ENCODE assay signal across 1 cellular context in the genomic region with DNA sequence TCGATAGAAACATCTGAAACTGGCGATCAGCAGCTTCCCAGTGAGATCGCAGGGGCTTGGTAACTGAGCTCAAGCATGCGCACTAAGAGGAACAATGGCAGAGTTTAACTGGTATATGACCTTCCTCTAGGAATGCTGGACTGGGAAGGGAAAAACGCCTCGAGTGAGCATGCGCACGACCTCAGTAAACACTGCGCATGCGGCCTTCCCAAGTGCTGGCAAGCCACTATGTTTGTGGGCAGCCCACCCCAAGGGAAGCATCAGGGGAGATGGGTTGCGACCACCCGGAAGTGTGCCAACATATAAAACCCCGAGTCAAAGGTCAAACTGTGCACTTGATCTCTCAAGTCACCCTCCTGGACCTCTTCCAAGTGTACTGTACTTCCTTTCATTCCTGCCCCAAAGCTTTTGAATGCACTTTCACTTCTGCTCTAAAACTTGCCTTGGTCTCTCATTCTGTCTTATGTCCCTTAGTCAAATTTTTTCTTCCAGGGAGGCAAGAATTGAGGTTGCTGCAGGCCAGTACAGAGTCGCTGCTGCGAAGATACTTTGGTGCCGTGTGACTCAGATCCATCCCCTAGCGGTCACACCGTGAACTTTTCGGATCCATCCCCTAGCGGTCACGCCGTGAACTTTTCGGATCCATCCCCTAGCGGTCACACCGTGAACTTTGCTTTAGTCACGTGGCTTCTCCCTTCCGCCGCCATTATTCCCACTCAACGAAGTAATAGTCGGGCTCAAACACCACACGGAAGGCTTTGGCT.
A peak's percentile ranks its signal among the peaks of the same experiment; 100 is the strongest.
TF ChIP-seq lines count a peak whose summit lies in the region.

No MANE protein-coding gene starts in this region.

TF ChIP-seq in K562, 482 proteins besides CTCF, POLR2A, EP300 and RAD21 (continued from another document and continues in another):
- TF ChIP-seq POLR3A (IDR thresholded peaks at IDR 0.05; ENCODE audit: borderline replicate concordance, extremely low read depth, insufficient read depth, insufficient read length) (no peak), HMG20B (CRISPR knock-in tag; IDR thresholded peaks at IDR 0.05) (no peak), NFIX (CRISPR knock-in tag; IDR thresholded peaks at IDR 0.05; ENCODE audit: low read depth) (no peak), ILK (tag; IDR thresholded peaks at IDR 0.05; ENCODE audit: borderline replicate concordance, low read depth) (no peak), ZFP1 (CRISPR knock-in tag; IDR thresholded peaks at IDR 0.05) (no peak), SREBF1 (IDR thresholded peaks at IDR 0.05; ENCODE audit: borderline replicate concordance, low read depth, low read length) (no peak), KAT2B (IDR thresholded peaks at IDR 0.05; ENCODE audit: low read depth, low read length) (peak; percentile 90), RAD51 (IDR thresholded peaks at IDR 0.05; ENCODE audit: borderline replicate concordance, low read depth) (peak; percentile 88), MAX (CRISPR knock-in tag; IDR thresholded peaks at IDR 0.05) (peak; percentile 48; the same call in 1 of the 2 replicates), ZNF696 (CRISPR knock-in tag; conservative IDR thresholded peaks at IDR 0.05) (no peak), ZNF668 (CRISPR knock-in tag; IDR thresholded peaks at IDR 0.05) (no peak), ZNF583 (CRISPR knock-in tag; IDR thresholded peaks at IDR 0.05) (no peak), TAF15 (IDR thresholded peaks at IDR 0.05; ENCODE audit: low read depth, low read length) (no peak), OTX1 (CRISPR knock-in tag; IDR thresholded peaks at IDR 0.05) (no peak), RBM34 (IDR thresholded peaks at IDR 0.05; ENCODE audit: borderline replicate concordance, insufficient read depth, low read length) (no peak), ZFP30 (CRISPR knock-in tag; IDR thresholded peaks at IDR 0.05; ENCODE audit: borderline replicate concordance) (no peak), NR1H2 (CRISPR knock-in tag; IDR thresholded peaks at IDR 0.05) (no peak), PHF8 (IDR thresholded peaks at IDR 0.05; ENCODE audit: borderline replicate concordance, low read length) (no peak), FOXK1 (CRISPR knock-in tag; IDR thresholded peaks at IDR 0.05; ENCODE audit: borderline replicate concordance) (no peak), KLF1 (tag; IDR thresholded peaks at IDR 0.05) (no peak), HEY1 (CRISPR knock-in tag; IDR thresholded peaks at IDR 0.05; ENCODE audit: borderline replicate concordance) (no peak), STAG1 (CRISPR knock-in tag; IDR thresholded peaks at IDR 0.05; ENCODE audit: borderline replicate concordance) (no peak), ZBTB26 (CRISPR knock-in tag; IDR thresholded peaks at IDR 0.05) (no peak), GATA2 (CRISPR knock-in tag; IDR thresholded peaks at IDR 0.05) (no peak), ZBTB17 (CRISPR knock-in tag; IDR thresholded peaks at IDR 0.05) (no peak), ETV5 (CRISPR knock-in tag; IDR thresholded peaks at IDR 0.05; ENCODE audit: low read depth) (no peak), MTF1 (CRISPR knock-in tag; IDR thresholded peaks at IDR 0.05; ENCODE audit: borderline replicate concordance) (no peak), THAP7 (CRISPR knock-in tag; IDR thresholded peaks at IDR 0.05) (no peak), PCBP1 (IDR thresholded peaks at IDR 0.05; ENCODE audit: low read depth, low read length, poor library complexity, severe bottlenecking) (no peak), HDAC8 (tag; IDR thresholded peaks at IDR 0.05) (no peak), SRSF3 (IDR thresholded peaks at IDR 0.05; ENCODE audit: insufficient read depth, low read length) (no peak), SLC30A9 (CRISPR knock-in tag; IDR thresholded peaks at IDR 0.05) (no peak), EZH2 (IDR thresholded peaks at IDR 0.05; ENCODE audit: borderline replicate concordance, low read depth, low read length) (no peak), SMAD1 (IDR thresholded peaks at IDR 0.05; ENCODE audit: low read depth, low read length, partially characterized antibody) (no peak), MYC (IDR thresholded peaks at IDR 0.05; ENCODE audit: low read depth, low read length) (peak; percentile 73), MYC (CRISPR knock-in tag; IDR thresholded peaks at IDR 0.05; ENCODE audit: borderline replicate concordance, low read depth) (no peak), ILF3 (IDR thresholded peaks at IDR 0.05; ENCODE audit: borderline replicate concordance) (no peak), TEAD4 (IDR thresholded peaks at IDR 0.05; ENCODE audit: low read length) (no peak; the same call in 1 of the 2 replicates), TEAD4 (CRISPR knock-in tag; IDR thresholded peaks at IDR 0.05; ENCODE audit: borderline replicate concordance) (no peak), HLTF (IDR thresholded peaks at IDR 0.05) (no peak), PTTG1 (tag; IDR thresholded peaks at IDR 0.05; ENCODE audit: low read depth) (no peak)
- TF ChIP-seq, protein P1, sequence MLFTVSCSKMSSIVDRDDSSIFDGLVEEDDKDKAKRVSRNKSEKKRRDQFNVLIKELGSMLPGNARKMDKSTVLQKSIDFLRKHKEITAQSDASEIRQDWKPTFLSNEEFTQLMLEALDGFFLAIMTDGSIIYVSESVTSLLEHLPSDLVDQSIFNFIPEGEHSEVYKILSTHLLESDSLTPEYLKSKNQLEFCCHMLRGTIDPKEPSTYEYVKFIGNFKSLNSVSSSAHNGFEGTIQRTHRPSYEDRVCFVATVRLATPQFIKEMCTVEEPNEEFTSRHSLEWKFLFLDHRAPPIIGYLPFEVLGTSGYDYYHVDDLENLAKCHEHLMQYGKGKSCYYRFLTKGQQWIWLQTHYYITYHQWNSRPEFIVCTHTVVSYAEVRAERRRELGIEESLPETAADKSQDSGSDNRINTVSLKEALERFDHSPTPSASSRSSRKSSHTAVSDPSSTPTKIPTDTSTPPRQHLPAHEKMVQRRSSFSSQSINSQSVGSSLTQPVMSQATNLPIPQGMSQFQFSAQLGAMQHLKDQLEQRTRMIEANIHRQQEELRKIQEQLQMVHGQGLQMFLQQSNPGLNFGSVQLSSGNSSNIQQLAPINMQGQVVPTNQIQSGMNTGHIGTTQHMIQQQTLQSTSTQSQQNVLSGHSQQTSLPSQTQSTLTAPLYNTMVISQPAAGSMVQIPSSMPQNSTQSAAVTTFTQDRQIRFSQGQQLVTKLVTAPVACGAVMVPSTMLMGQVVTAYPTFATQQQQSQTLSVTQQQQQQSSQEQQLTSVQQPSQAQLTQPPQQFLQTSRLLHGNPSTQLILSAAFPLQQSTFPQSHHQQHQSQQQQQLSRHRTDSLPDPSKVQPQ (CRISPR knock-in tag; IDR thresholded peaks at IDR 0.05; ENCODE audit: borderline replicate concordance), result no peak
- TF ChIP-seq, protein P2, sequence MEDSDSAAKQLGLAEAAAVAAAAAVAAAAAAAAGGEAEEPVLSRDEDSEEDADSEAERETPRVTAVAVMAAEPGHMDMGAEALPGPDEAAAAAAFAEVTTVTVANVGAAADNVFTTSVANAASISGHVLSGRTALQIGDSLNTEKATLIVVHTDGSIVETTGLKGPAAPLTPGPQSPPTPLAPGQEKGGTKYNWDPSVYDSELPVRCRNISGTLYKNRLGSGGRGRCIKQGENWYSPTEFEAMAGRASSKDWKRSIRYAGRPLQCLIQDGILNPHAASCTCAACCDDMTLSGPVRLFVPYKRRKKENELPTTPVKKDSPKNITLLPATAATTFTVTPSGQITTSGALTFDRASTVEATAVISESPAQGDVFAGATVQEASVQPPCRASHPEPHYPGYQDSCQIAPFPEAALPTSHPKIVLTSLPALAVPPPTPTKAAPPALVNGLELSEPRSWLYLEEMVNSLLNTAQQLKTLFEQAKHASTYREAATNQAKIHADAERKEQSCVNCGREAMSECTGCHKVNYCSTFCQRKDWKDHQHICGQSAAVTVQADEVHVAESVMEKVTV (CRISPR knock-in tag; IDR thresholded peaks at IDR 0.05), result no peak
- TF ChIP-seq, protein P3, sequence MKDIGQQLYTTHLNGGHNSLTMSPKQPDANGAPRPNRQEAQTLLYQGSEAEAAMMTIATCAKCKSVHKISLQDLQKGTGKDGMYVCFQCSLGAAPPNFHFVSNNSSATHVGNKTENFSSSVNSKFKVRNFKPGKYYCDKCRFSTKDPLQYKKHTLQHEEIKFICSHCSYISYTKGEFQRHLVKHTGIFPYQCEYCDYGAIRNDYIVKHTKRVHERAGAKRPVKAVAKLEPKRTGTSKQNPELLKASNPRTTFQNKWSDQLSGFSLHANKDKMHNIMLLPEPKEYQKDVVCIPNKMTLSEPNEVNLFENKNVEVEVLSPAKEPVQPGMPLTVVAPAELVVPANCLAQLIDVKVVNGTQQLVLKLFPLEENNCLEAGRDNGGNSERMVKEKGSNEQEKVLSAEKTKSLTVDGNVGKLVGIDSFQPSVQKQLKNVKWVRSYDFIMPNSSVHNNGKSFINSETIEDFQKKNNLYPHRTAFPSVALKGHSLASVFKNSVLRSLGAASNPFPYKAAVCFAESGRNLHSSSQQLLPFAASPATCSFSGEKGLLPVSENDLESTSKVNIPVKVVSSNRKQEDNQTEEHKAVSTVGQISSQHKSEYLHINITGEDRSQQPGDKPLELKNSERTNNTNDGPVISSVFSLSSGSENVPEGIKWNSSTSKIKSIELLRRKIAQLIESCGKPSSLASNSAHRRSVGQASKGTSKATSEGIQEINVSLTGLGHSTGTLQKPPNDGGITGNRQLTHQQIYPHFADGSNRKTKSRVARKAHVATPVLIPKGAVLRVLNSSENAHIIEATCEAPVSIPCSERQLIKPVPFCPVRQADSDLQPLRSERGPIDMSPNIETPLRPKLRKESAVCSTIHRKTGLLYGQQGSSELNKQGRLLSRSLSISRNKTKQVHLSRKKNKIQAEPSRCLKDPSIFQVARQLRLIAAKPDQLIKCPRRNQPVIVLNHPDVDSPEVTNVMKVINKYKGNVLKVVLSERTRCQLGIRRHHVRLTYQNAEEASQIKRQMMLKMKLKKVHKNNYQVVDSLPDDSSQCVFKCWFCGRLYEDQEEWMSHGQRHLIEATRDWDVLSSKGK (CRISPR knock-in tag; IDR thresholded peaks at IDR 0.05), result no peak
- TF ChIP-seq, protein P4, sequence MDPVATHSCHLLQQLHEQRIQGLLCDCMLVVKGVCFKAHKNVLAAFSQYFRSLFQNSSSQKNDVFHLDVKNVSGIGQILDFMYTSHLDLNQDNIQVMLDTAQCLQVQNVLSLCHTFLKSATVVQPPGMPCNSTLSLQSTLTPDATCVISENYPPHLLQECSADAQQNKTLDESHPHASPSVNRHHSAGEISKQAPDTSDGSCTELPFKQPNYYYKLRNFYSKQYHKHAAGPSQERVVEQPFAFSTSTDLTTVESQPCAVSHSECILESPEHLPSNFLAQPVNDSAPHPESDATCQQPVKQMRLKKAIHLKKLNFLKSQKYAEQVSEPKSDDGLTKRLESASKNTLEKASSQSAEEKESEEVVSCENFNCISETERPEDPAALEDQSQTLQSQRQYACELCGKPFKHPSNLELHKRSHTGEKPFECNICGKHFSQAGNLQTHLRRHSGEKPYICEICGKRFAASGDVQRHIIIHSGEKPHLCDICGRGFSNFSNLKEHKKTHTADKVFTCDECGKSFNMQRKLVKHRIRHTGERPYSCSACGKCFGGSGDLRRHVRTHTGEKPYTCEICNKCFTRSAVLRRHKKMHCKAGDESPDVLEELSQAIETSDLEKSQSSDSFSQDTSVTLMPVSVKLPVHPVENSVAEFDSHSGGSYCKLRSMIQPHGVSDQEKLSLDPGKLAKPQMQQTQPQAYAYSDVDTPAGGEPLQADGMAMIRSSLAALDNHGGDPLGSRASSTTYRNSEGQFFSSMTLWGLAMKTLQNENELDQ (CRISPR knock-in tag; IDR thresholded peaks at IDR 0.05; ENCODE audit: borderline replicate concordance), result no peak
- TF ChIP-seq, protein P5, sequence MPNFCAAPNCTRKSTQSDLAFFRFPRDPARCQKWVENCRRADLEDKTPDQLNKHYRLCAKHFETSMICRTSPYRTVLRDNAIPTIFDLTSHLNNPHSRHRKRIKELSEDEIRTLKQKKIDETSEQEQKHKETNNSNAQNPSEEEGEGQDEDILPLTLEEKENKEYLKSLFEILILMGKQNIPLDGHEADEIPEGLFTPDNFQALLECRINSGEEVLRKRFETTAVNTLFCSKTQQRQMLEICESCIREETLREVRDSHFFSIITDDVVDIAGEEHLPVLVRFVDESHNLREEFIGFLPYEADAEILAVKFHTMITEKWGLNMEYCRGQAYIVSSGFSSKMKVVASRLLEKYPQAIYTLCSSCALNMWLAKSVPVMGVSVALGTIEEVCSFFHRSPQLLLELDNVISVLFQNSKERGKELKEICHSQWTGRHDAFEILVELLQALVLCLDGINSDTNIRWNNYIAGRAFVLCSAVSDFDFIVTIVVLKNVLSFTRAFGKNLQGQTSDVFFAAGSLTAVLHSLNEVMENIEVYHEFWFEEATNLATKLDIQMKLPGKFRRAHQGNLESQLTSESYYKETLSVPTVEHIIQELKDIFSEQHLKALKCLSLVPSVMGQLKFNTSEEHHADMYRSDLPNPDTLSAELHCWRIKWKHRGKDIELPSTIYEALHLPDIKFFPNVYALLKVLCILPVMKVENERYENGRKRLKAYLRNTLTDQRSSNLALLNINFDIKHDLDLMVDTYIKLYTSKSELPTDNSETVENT (CRISPR knock-in tag; IDR thresholded peaks at IDR 0.05), result no peak
- TF ChIP-seq, protein P6, sequence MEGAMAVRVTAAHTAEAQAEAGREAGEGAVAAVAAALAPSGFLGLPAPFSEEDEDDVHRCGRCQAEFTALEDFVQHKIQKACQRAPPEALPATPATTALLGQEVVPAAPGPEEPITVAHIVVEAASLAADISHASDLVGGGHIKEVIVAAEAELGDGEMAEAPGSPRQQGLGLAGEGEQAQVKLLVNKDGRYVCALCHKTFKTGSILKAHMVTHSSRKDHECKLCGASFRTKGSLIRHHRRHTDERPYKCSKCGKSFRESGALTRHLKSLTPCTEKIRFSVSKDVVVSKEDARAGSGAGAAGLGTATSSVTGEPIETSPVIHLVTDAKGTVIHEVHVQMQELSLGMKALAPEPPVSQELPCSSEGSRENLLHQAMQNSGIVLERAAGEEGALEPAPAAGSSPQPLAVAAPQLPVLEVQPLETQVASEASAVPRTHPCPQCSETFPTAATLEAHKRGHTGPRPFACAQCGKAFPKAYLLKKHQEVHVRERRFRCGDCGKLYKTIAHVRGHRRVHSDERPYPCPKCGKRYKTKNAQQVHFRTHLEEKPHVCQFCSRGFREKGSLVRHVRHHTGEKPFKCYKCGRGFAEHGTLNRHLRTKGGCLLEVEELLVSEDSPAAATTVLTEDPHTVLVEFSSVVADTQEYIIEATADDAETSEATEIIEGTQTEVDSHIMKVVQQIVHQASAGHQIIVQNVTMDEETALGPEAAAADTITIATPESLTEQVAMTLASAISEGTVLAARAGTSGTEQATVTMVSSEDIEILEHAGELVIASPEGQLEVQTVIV (CRISPR knock-in tag; IDR thresholded peaks at IDR 0.05; ENCODE audit: borderline replicate concordance), result no peak
